ENCODE assay signal across 1 cellular context in the genomic region with DNA sequence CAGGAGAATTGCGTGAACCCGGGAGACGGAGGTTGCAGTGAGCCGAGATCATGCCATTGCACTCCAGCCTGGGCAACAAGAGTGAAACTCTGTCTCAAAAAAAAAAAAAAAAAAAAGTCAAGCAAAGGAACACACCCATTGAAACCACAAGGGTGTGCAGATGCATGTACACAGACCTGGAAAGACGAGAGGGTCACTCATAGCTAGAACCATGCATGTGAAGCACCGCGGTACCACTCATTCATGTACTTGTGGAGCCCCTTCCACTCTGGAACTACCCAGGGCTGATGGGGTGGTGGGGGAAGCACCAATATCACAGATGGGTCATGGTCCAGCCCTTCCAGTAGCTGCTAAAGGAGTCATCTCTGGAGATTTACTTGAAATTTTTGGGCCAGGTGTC.
A peak's percentile ranks its signal among the peaks of the same experiment; 100 is the strongest.
TF ChIP-seq lines count a peak whose summit lies in the region.

No MANE protein-coding gene starts in this region.

TF ChIP-seq in HepG2, 621 proteins besides CTCF, POLR2A, EP300 and RAD21:
- TF ChIP-seq MEIS1 (CRISPR knock-in tag; IDR thresholded peaks at IDR 0.05; ENCODE audit: borderline replicate concordance) (no peak), ZNF367 (CRISPR knock-in tag; IDR thresholded peaks at IDR 0.05; ENCODE audit: borderline replicate concordance) (no peak), IRF2 (CRISPR knock-in tag; IDR thresholded peaks at IDR 0.05) (no peak), SMAD3 (CRISPR knock-in tag; IDR thresholded peaks at IDR 0.05) (no peak)
- TF ChIP-seq, protein P1, sequence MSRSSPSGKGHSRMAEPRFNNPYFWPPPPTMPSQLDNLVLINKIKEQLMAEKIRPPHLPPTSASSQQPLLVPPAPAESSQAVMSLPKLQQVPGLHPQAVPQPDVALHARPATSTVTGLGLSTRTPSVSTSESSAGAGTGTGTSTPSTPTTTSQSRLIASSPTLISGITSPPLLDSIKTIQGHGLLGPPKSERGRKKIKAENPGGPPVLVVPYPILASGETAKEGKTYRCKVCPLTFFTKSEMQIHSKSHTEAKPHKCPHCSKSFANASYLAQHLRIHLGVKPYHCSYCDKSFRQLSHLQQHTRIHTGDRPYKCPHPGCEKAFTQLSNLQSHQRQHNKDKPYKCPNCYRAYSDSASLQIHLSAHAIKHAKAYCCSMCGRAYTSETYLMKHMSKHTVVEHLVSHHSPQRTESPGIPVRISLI (CRISPR knock-in tag; IDR thresholded peaks at IDR 0.05; ENCODE audit: borderline replicate concordance), result peak; percentile 36; the same call in 1 of the 2 replicates
